In the genomic region with DNA sequence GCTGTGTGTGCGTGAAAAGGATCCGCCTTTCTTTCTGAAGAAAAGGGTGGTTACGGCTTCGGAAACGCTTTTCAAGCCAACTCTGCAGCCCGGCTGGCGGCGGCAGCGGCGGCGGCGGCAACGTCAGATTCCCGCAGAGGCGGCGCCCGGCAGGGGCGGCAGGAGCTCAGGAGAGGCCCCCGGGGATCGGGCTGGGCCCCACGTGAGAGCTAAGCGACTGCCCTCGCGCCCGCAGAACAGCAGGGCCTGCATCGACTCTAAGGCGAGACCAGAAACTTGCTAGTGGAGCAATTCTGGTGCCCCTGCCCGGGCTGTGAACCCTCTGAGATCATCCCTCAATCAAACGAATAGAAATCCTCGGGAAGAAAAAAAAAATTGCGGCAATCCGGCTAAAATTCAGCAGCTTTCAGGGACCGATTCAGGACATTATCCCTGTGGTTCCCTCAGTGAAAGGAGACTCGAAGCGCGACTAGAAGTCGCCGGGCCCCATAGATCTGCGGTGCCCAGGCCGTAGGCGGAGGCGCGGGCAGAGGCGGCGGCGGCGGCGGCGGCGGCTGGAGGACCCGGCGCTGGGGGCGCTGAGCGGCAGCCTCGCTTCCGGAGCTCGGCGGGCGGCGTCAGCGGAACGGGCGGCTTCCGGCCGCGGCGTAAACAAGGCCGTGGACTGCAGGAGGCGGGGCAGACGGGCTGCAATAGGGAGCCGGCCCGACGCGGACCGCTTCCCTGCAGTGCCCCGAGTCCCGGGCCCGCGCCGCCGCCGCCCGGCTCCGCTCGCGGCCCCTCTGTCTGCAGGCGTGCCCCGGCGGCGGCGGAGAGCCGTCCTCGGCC, we compare ENCODE assay signal across 8 cellular contexts. TPM values are rescaled to one million over a fixed set of nuclear protein-coding genes. Genes with fewer than 3 reads are reported as not detected.
DNase-seq lines count a peak whose midpoint lies in the region; ATAC-seq and TF ChIP-seq lines count a peak whose summit lies in the region.

A gene with protein sequence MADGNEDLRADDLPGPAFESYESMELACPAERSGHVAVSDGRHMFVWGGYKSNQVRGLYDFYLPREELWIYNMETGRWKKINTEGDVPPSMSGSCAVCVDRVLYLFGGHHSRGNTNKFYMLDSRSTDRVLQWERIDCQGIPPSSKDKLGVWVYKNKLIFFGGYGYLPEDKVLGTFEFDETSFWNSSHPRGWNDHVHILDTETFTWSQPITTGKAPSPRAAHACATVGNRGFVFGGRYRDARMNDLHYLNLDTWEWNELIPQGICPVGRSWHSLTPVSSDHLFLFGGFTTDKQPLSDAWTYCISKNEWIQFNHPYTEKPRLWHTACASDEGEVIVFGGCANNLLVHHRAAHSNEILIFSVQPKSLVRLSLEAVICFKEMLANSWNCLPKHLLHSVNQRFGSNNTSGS (plus strand): TSS at position 681 of the 828 bp plus-strand sequence. CDS start 316 bp downstream, outside the sequence.

- peak; percentile 26 to 63 (median 42) for TF ChIP-seq CTCF in right lobe of liver (IDR thresholded peaks at IDR 0.05)

- peak within 1 kb of the TSS; percentile 95 for H3K27ac ChIP-seq in CD4-positive, CD25-positive, alpha-beta regulatory T cell (ENCODE audit: insufficient read depth, low read length, poor library complexity, severe bottlenecking)
- peak within 1 kb of the TSS; percentile 99 for H3K27ac ChIP-seq in right lobe of liver

- peaks cover 30% of the 10 kb centered on the region for H3K4me1 ChIP-seq in CD4-positive, CD25-positive, alpha-beta regulatory T cell (ENCODE audit: control insufficient read depth, insufficient read depth, low read length, poor library complexity, severe bottlenecking)
- peaks cover 0 to 26% (median 14%) of the 10 kb centered on the region in 4 donors for H3K4me1 ChIP-seq in right lobe of liver

- peak within 1 kb of the TSS; percentile 98 to 99 (median 98) for H3K27ac Mint-ChIP-seq in CD4-positive, CD25-positive, alpha-beta regulatory T cell

- ATAC-seq in CD4-positive, CD25-positive, alpha-beta regulatory T cell (ENCODE audit: low read depth in 2 of 2) = peak; percentile 85 to 90
- ATAC-seq in GM19372 (IDR thresholded peaks at IDR 0.05; ENCODE audit: low read depth, unreplicated experiment) (peak; percentile 87), HG03521 (IDR thresholded peaks at IDR 0.05; ENCODE audit: unreplicated experiment) (peak; percentile 92), right lobe of liver (peak; percentile 75 to 86 (median 78))

- DNase-seq in CD4-positive, CD25-positive, alpha-beta regulatory T cell = peak; percentile 83 to 95 (median 88)
- DNase-seq in NCI-H748 (lab: John Stamatoyannopoulos, UW; ENCODE audit: unreplicated experiment) (peak; percentile 93), dermis blood vessel endothelial cell (peak; percentile 92), right lobe of liver (peak; percentile 92 to 95 (median 94))
- peak; percentile 71 to 78 for DNase-seq in activated CD4-positive, alpha-beta T cell treated with anti-CD3 and anti-CD28 coated beads, Interleukin-2, amount 50 U/mL, for 24 hours (ENCODE audit: low read depth in 1 of 2, low spot score in 1 of 2)
- peak; percentile 88 for DNase-seq in stimulated activated CD4-positive, alpha-beta T cell treated with anti-CD3 and anti-CD28 coated beads, Interleukin-4, amount 100 ng/mL, for 24 hours

- intact Hi-C loops in right lobe of liver (cut with DNase I) = loop anchor here (10.0 kb wide), 2 partner anchors 123 to 133 kb away; a partner anchor contains a TSS

- H3K36me3 ChIP-seq in CD4-positive, CD25-positive, alpha-beta regulatory T cell (ENCODE audit: control insufficient read depth, insufficient read depth, low read length) = peaks cover 3% of the 10 kb centered on the region
- H3K36me3 ChIP-seq in right lobe of liver = no peaks in the 10 kb centered on the region

- H3K27me3 ChIP-seq in CD4-positive, CD25-positive, alpha-beta regulatory T cell (ENCODE audit: control insufficient read depth, insufficient read depth, low read length) = no peaks in the 10 kb centered on the region
- H3K27me3 ChIP-seq in right lobe of liver = no peaks in the 10 kb centered on the region

- peak; percentile 99 for TF ChIP-seq POLR2A in right lobe of liver (IDR thresholded peaks at IDR 0.05)

- 1% methylated on average over 11 of the region's 93 CpGs for WGBS in right lobe of liver (ENCODE audit: insufficient coverage, low coverage, low lambda C conversion rate, missing lambda C conversion rate)

- no peaks in the 10 kb centered on the region for H3K9me3 Mint-ChIP-seq in CD4-positive, CD25-positive, alpha-beta regulatory T cell

- H3K36me3 Mint-ChIP-seq in CD4-positive, CD25-positive, alpha-beta regulatory T cell = peaks cover 4% of the 10 kb centered on the region

- no peaks in the 10 kb centered on the region for H3K9me3 ChIP-seq in CD4-positive, CD25-positive, alpha-beta regulatory T cell (ENCODE audit: control insufficient read depth in 2 of 2, low read length in 2 of 2)
- no peaks in the 10 kb centered on the region for H3K9me3 ChIP-seq in right lobe of liver

- H3K27me3 Mint-ChIP-seq in CD4-positive, CD25-positive, alpha-beta regulatory T cell = peaks cover 6% of the 10 kb centered on the region

- H3K4me1 Mint-ChIP-seq in CD4-positive, CD25-positive, alpha-beta regulatory T cell = peaks cover 10 to 40% (median 28%) of the 10 kb centered on the region in 4 donors

- peak within 1 kb of the TSS; percentile 96 to 99 (median 97) for H3K4me3 Mint-ChIP-seq in CD4-positive, CD25-positive, alpha-beta regulatory T cell

- H3K4me3 ChIP-seq in CD4-positive, CD25-positive, alpha-beta regulatory T cell (ENCODE audit: low read depth, low read length) = peak within 1 kb of the TSS; percentile 89
- peak within 1 kb of the TSS; percentile 91 to 97 (median 93) for H3K4me3 ChIP-seq in right lobe of liver

RNA-seq across cellular contexts. Expression of the gene that starts here (rescaled TPM):
- total RNA-seq in CD4-positive, CD25-positive, alpha-beta regulatory T cell = 81.1 TPM
- 100 to 1,000 TPM in 3 of 4 donors, 10 to 100 TPM in 1; 95.7 to 124 (median 117) TPM for polyA plus RNA-seq in CD4-positive, CD25-positive, alpha-beta regulatory T cell
- total RNA-seq in dermis blood vessel endothelial cell = 49.0 and 53.6 TPM in 2 replicates
- total RNA-seq in right lobe of liver = 10 to 100 TPM; 34.0 to 69.6 (median 49.7) TPM

Comparison
In these comparisons a context has a peak if more than half of its experiments do, and no peak if none do; other contexts are left out.
1. Peak in every context shown above with its lines: DNase-seq, ATAC-seq, H3K4me3 ChIP-seq and H3K27ac ChIP-seq.